In the genomic region with DNA sequence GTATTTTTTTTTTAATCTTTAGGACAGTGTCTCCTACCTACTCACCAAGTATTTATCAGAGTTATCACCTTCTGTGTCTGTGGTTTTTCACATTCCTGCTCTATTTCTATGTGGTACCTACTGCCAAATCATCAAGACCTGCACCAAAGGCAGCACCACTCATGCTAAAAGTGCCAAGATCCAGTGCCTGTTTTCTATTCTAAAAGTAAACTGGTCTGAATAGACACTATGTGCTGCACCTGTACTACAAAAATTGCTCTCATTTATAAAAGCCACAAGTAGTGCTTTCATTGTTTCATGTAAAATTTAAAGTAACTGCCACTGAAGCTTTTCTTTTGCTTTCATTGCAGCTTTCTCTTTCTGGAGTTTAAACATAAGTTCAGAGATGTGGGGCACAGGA, we compare ENCODE assay signal across 18 cellular contexts.
"Had no signal": no experiment of that assay in that cellular context is flagged by ENCODE, and none has a peak within 500 bp of the region (broad histone marks: within the 10 kb centered on the region; RNA-seq: fewer than 3 reads in every experiment).

No MANE protein-coding gene starts in this region.

- H3K4me1 Mint-ChIP-seq: IgD-negative memory B cell had no signal

- DNase-seq: NCI-H1092, NCI-H1436 treated with DMSO at 0.1 percent for 48 hours, NCI-H1694, NCI-H187 treated with DMSO at 0.1 percent for 48 hours, NCI-H2029 treated with DMSO at 0.1 percent for 48 hours, NCI-H2171 treated with DMSO at 0.1 percent for 48 hours, NCI-H524, NCI-H526 treated with DMSO at 0.1 percent for 48 hours, OCI-M1, PC-9, Peyer's patch, Right ventricle myocardium superior, SIG-M5 had no signal

- H2AFZ ChIP-seq: PC-9 had no signal

- H3K27me3 ChIP-seq: Peyer's patch, SJSA1 had no signal

- H3K36me3 ChIP-seq: Peyer's patch, SJSA1 had no signal

- H3K4me2 ChIP-seq: PC-9 had no signal

- H3K4me3 ChIP-seq: K562, PC-9, Peyer's patch, SJSA1, SK-N-MC had no signal

- ATAC-seq: K562 had no signal

- H3K27me3 Mint-ChIP-seq: IgD-negative memory B cell had no signal

- H3K4me3 Mint-ChIP-seq: IgD-negative memory B cell had no signal

- H3K27ac ChIP-seq: HL-60, PC-9, Peyer's patch, SJSA1, SK-N-MC had no signal

- H3K4me1 ChIP-seq: Peyer's patch, SJSA1 had no signal

- H3K36me3 Mint-ChIP-seq: IgD-negative memory B cell had no signal

- H3K27ac Mint-ChIP-seq: IgD-negative memory B cell had no signal
